In the genomic region with DNA sequence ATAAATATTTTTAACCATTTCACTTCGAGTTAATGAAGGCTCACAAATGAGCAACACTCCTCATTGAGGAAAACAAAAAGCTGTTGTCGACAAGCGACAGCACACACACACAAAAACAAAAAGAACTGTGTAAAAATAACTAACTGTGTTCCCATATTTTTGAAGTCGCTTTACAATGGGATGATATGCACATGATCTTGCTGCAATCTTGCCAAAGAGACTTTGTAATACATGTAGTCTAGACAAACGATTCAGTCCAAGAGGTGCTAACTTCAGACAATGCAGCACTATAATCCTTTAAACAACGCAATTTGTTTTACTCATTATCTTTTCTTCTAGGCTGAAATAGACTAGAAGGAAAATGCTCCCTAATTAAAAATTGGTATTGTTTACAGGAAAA, we compare ENCODE assay signal across 17 cellular contexts. TPM values are rescaled to one million over a fixed set of nuclear protein-coding genes. Genes with fewer than 3 reads are reported as not detected.
A peak's percentile ranks its signal among the peaks of the same experiment; 100 is the strongest.
DNase-seq lines count a peak whose midpoint lies in the region; ATAC-seq and TF ChIP-seq lines count a peak whose summit lies in the region.
"Had no signal": no experiment of that assay in that cellular context is flagged by ENCODE, and none has a peak within 500 bp of the region (broad histone marks: within the 10 kb centered on the region; RNA-seq: fewer than 3 reads in every experiment).

No MANE protein-coding gene starts in this region.

- peaks cover 50% of the 10 kb centered on the region for H3K36me3 ChIP-seq in GM23338 (ENCODE audit: insufficient read depth)

- H3K4me3 ChIP-seq in GM23338 = no peak overlapping the region

- no peaks in the 10 kb centered on the region for H3K27me3 ChIP-seq in GM23338 (ENCODE audit: insufficient read depth)

- POLR2A ChIA-PET in activated CD8-positive, alpha-beta T cell treated with anti-CD3 and anti-CD28 coated beads, Interleukin-2, amount 10 ng/mL, durations not matched to agents 7 days and 5 days (lab: Charles Lee) = no interaction called here

- TF ChIP-seq CTCF in GM23338 (conservative IDR thresholded peaks at IDR 0.05; ENCODE audit: low read depth in 2 of 2) = no peak

- no peak overlapping the region for H3K27ac Mint-ChIP-seq in GM23338
- H3K27ac Mint-ChIP-seq in activated CD8-positive, alpha-beta T cell treated with anti-CD3 and anti-CD28 coated beads, Interleukin-2, amount 10 ng/mL, durations not matched to agents 7 days and 5 days = no peak overlapping the region

- H3K4me2 ChIP-seq in GM23338 = no peak overlapping the region

- H4K20me1 ChIP-seq in GM23338 (replicated peaks; ENCODE audit: insufficient read depth) = peaks cover 5% of the 10 kb centered on the region

- peaks cover 81% of the 10 kb centered on the region for H3K36me3 Mint-ChIP-seq in GM23338 (ENCODE audit: low read depth)
- H3K36me3 Mint-ChIP-seq in activated CD8-positive, alpha-beta T cell treated with anti-CD3 and anti-CD28 coated beads, Interleukin-2, amount 10 ng/mL, durations not matched to agents 7 days and 5 days (ENCODE audit: low read depth) = peaks cover 54% of the 10 kb centered on the region

- no peaks in the 10 kb centered on the region for H3K4me1 Mint-ChIP-seq in GM23338
- no peaks in the 10 kb centered on the region for H3K4me1 Mint-ChIP-seq in activated CD8-positive, alpha-beta T cell treated with anti-CD3 and anti-CD28 coated beads, Interleukin-2, amount 10 ng/mL, durations not matched to agents 7 days and 5 days (ENCODE audit: low read depth)

- ATAC-seq in GM23338 = no peak
- no peak for ATAC-seq in HG02798 (IDR thresholded peaks at IDR 0.05; ENCODE audit: poor library complexity, unreplicated experiment)
- ATAC-seq in activated CD8-positive, alpha-beta T cell treated with anti-CD3 and anti-CD28 coated beads, Interleukin-2, amount 10 ng/mL, durations not matched to agents 7 days and 5 days = no peak
- no peak for ATAC-seq in GM21717 (IDR thresholded peaks at IDR 0.05; ENCODE audit: unreplicated experiment)

- H3K4me3 Mint-ChIP-seq in GM23338 = no peak overlapping the region
- H3K4me3 Mint-ChIP-seq in activated CD8-positive, alpha-beta T cell treated with anti-CD3 and anti-CD28 coated beads, Interleukin-2, amount 10 ng/mL, durations not matched to agents 7 days and 5 days = no peak overlapping the region
- H3K4me3 Mint-ChIP-seq: CD4-positive, alpha-beta memory T cell had no signal

- peaks cover 9% of the 10 kb centered on the region; the same call in 1 of the 3 replicates for H3K9me3 Mint-ChIP-seq in GM23338
- H3K9me3 Mint-ChIP-seq in activated CD8-positive, alpha-beta T cell treated with anti-CD3 and anti-CD28 coated beads, Interleukin-2, amount 10 ng/mL, durations not matched to agents 7 days and 5 days (ENCODE audit: insufficient read depth) = no peaks in the 10 kb centered on the region
- H3K9me3 Mint-ChIP-seq: CD4-positive, alpha-beta memory T cell had no signal

- CTCF ChIA-PET in activated CD8-positive, alpha-beta T cell treated with anti-CD3 and anti-CD28 coated beads, Interleukin-2, amount 10 ng/mL, durations not matched to agents 7 days and 5 days (lab: Charles Lee) = interaction anchor here (3.4 kb wide), 1 partner anchor 52 kb away, joined by 14 read pairs; no protein-coding TSS in a partner anchor

- H3K4me1 ChIP-seq in GM23338 (ENCODE audit: insufficient read depth) = no peaks in the 10 kb centered on the region

- H3K27me3 Mint-ChIP-seq in GM23338 (ENCODE audit: insufficient read depth, low read depth, poor library complexity) = peaks cover 23% of the 10 kb centered on the region
- no peaks in the 10 kb centered on the region for H3K27me3 Mint-ChIP-seq in activated CD8-positive, alpha-beta T cell treated with anti-CD3 and anti-CD28 coated beads, Interleukin-2, amount 10 ng/mL, durations not matched to agents 7 days and 5 days (ENCODE audit: low read depth)
- H3K27me3 Mint-ChIP-seq: CD4-positive, alpha-beta memory T cell had no signal

- peak; percentile 16 for DNase-seq in Ammon's horn (ENCODE audit: low spot score)
- DNase-seq in GM23338 (ENCODE audit: low spot score) = no peak
- peak; percentile 53 for DNase-seq in inferior parietal cortex (ENCODE audit: extremely low spot score)
- no peak for DNase-seq in NAMALWA (ENCODE audit: low spot score)
- DNase-seq in activated CD8-positive, alpha-beta T cell treated with anti-CD3 and anti-CD28 coated beads, Interleukin-2, amount 10 ng/mL, durations not matched to agents 7 days and 5 days = no peak
- DNase-seq: AML-193; CD4-positive, alpha-beta memory T cell; MM.1S; NCI-H1105 treated with DMSO at 0.1 percent for 48 hours; NCI-H2029; NCI-H2171 treated with DMSO at 0.1 percent for 48 hours; NCI-H82; RPMI8226 had no signal

- H3K27ac ChIP-seq in GM23338 (ENCODE audit: low read depth) (peak overlapping the region; percentile 36), angular gyrus (ENCODE audit: low read depth, low read length) (peak overlapping the region; percentile 3)
- H3K27ac ChIP-seq: HL-60 had no signal

- no peaks in the 10 kb centered on the region; the same call in 1 of the 2 replicates for H3K79me2 ChIP-seq in GM23338 (replicated peaks; ENCODE audit: insufficient read depth)

- H3K9me2 ChIP-seq in GM23338 (ENCODE audit: insufficient read depth) = no peaks in the 10 kb centered on the region

- H2AFZ ChIP-seq in GM23338 = no peak overlapping the region

- peaks cover 50% of the 10 kb centered on the region for H3F3A ChIP-seq in GM23338 (replicated peaks; ENCODE audit: low read depth)

TF ChIP-seq in GM23338, 12 proteins besides CTCF, POLR2A, EP300 and RAD21 (continues in another document):
- TF ChIP-seq EZH2phosphoT487 (IDR thresholded peaks at IDR 0.05; ENCODE audit: unreplicated experiment) (no peak), JUNB (IDR thresholded peaks at IDR 0.05; ENCODE audit: unreplicated experiment) (no peak), CREB1 (CRISPR knock-in tag; IDR thresholded peaks at IDR 0.05; ENCODE audit: low read depth) (no peak), ZNF114 (CRISPR knock-in tag; IDR thresholded peaks at IDR 0.05) (no peak), EZH2 (IDR thresholded peaks at IDR 0.05; ENCODE audit: low read depth, unreplicated experiment) (no peak), REST (IDR thresholded peaks at IDR 0.05; ENCODE audit: unreplicated experiment) (no peak), STAT1 (IDR thresholded peaks at IDR 0.05; ENCODE audit: unreplicated experiment) (no peak), POLR2AphosphoS5 (IDR thresholded peaks at IDR 0.05; ENCODE audit: low read depth) (no peak), ZNF331 (CRISPR knock-in tag; IDR thresholded peaks at IDR 0.05; ENCODE audit: low read depth) (no peak), NANOG (IDR thresholded peaks at IDR 0.05; ENCODE audit: borderline replicate concordance) (no peak)
- TF ChIP-seq, protein P1, sequence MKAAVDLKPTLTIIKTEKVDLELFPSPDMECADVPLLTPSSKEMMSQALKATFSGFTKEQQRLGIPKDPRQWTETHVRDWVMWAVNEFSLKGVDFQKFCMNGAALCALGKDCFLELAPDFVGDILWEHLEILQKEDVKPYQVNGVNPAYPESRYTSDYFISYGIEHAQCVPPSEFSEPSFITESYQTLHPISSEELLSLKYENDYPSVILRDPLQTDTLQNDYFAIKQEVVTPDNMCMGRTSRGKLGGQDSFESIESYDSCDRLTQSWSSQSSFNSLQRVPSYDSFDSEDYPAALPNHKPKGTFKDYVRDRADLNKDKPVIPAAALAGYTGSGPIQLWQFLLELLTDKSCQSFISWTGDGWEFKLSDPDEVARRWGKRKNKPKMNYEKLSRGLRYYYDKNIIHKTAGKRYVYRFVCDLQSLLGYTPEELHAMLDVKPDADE (IDR thresholded peaks at IDR 0.05) = no peak

RNA-seq across cellular contexts. Expression of gene USP34, which starts 7.2 kb away (rescaled TPM):
- total RNA-seq in GM23338 (2014; rRNA removed; shearing (Covaris generic)) = 115 and 157 TPM in 2 replicates
- 68.1 and 81.8 TPM in 2 replicates for polyA plus RNA-seq in GM23338 (2016; fragmentation: Nextera tagmentation; extraction: Ambion mirVana)
- 10 to 100 TPM; 80.4 to 84.7 TPM for total RNA-seq in activated CD8-positive, alpha-beta T cell treated with anti-CD3 and anti-CD28 coated beads, Interleukin-2, amount 10 ng/mL, durations not matched to agents 7 days and 5 days

Comparison
In these comparisons a context has a peak if more than half of its experiments do, and no peak if none do; other contexts are left out.
1. DNase-seq: peak in Ammon's horn (single experiment) and inferior parietal cortex (single experiment); none in GM23338 (single experiment), NAMALWA (single experiment) and activated CD8-positive, alpha-beta T cell treated with anti-CD3 and anti-CD28 coated beads, Interleukin-2, amount 10 ng/mL, durations not matched to agents 7 days and 5 days (single experiment).